Comparison of ENCODE assay signal across 9 cellular contexts in genomic region chr17:44911133-44912001, GRCh38. TPM values are rescaled to one million over a fixed set of nuclear protein-coding genes. Genes with fewer than 3 reads are reported as not detected.
DNase-seq lines count a peak whose midpoint lies in the region; ATAC-seq, FAIRE-seq and TF ChIP-seq lines count a peak whose summit lies in the region.
"Had no signal": no experiment of that assay in that cellular context is flagged by ENCODE, and none has a peak within 500 bp of the region (broad histone marks: within the 10 kb centered on the region; RNA-seq: fewer than 3 reads in every experiment).

No MANE protein-coding gene starts in this region.

- H3K4me3 ChIP-seq in pancreas = peak overlapping the region in 2 of 4 donors; percentile 25 to 43
- H3K4me3 ChIP-seq in vagina = peak overlapping the region; percentile 23 to 33

- FAIRE-seq in pancreas (lab: Jason Lieb, UNC) = no peak

- H3K4me1 ChIP-seq in pancreas (peaks cover 0 to 4% (median 0%) of the 10 kb centered on the region in 3 donors), vagina (peaks cover 11% of the 10 kb centered on the region)

- peaks cover 10% of the 10 kb centered on the region for H3K4me1 Mint-ChIP-seq in activated T-helper 17 cell treated with anti-CD3 and anti-CD28 coated beads, Interleukin-2, amount 50 U/mL, for 72 hours
- H3K4me1 Mint-ChIP-seq in glutamatergic neuron (ENCODE audit: low read depth, unreplicated experiment) = peaks cover 5% of the 10 kb centered on the region

- TF ChIP-seq CTCF in glutamatergic neuron (IDR thresholded peaks at IDR 0.05; ENCODE audit: partially characterized antibody, unreplicated experiment) (no peak), pancreas (IDR thresholded peaks at IDR 0.05) (peak; percentile 25 to 44 (median 36)), vagina (IDR thresholded peaks at IDR 0.05) (no peak)

- peak overlapping the region; percentile 29 for H3K4me3 Mint-ChIP-seq in activated T-helper 17 cell treated with anti-CD3 and anti-CD28 coated beads, Interleukin-2, amount 50 U/mL, for 72 hours
- peak overlapping the region; percentile 72 for H3K4me3 Mint-ChIP-seq in glutamatergic neuron (ENCODE audit: unreplicated experiment)

- 8% methylated on average over 56 of the region's 56 CpGs for whole genome bisulfite sequencing in pancreas, 2 donors

- no peak for TF ChIP-seq POLR2A in vagina (IDR thresholded peaks at IDR 0.05)

- H3K9me3 Mint-ChIP-seq in activated T-helper 17 cell treated with anti-CD3 and anti-CD28 coated beads, Interleukin-2, amount 50 U/mL, for 72 hours = no peaks in the 10 kb centered on the region
- H3K9me3 Mint-ChIP-seq in glutamatergic neuron (ENCODE audit: unreplicated experiment) = peaks cover 3% of the 10 kb centered on the region

- no peak overlapping the region for H3K27ac ChIP-seq in pancreas
- no peak overlapping the region for H3K27ac ChIP-seq in vagina

- H3K9me3 ChIP-seq in pancreas (no peaks in the 10 kb centered on the region), vagina (no peaks in the 10 kb centered on the region)

- H3K36me3 ChIP-seq in pancreas (no peaks in the 10 kb centered on the region), vagina (no peaks in the 10 kb centered on the region)

- H3K36me3 Mint-ChIP-seq in activated T-helper 17 cell treated with anti-CD3 and anti-CD28 coated beads, Interleukin-2, amount 50 U/mL, for 72 hours (ENCODE audit: low read depth) = no peaks in the 10 kb centered on the region
- H3K36me3 Mint-ChIP-seq in glutamatergic neuron (ENCODE audit: unreplicated experiment) = no peaks in the 10 kb centered on the region

- H3K27me3 ChIP-seq in pancreas (no peaks in the 10 kb centered on the region), vagina (no peaks in the 10 kb centered on the region)

- no peak overlapping the region for H3K27ac Mint-ChIP-seq in activated T-helper 17 cell treated with anti-CD3 and anti-CD28 coated beads, Interleukin-2, amount 50 U/mL, for 72 hours
- no peak overlapping the region for H3K27ac Mint-ChIP-seq in glutamatergic neuron (ENCODE audit: unreplicated experiment)

- peak; percentile 83 for ATAC-seq in activated T-helper 17 cell treated with anti-CD3 and anti-CD28 coated beads, Interleukin-2, amount 50 U/mL, for 72 hours (replicated peaks)
- ATAC-seq in pancreas = peak; percentile 78 to 91 (median 84)

- peak; percentile 65 for DNase-seq in NCI-H748 (lab: John Stamatoyannopoulos, UW; ENCODE audit: unreplicated experiment)
- DNase-seq in NCI-H748 treated with DMSO at 0.1 percent for 48 hours (lab: John Stamatoyannopoulos, UW) = no peak
- DNase-seq in NOMO-1 treated with DMSO at 0.1 percent for 48 hours (lab: John Stamatoyannopoulos, UW; ENCODE audit: unreplicated experiment) = peak; percentile 16
- peak; percentile 77 for DNase-seq in glutamatergic neuron
- DNase-seq in pancreas = peak; percentile 50 to 85 (median 66)
- DNase-seq in vagina (ENCODE audit: extremely low spot score in 2 of 2) = no peak
- DNase-seq in NCI-H2107 treated with DMSO at 0.1 percent for 48 hours (lab: John Stamatoyannopoulos, UW; ENCODE audit: unreplicated experiment) = no peak

- intact Hi-C loops in pancreas (cut with DNase I) (loop anchor here in 1 of 3 donors (10.0 kb wide), 1 partner anchor 183 kb away; no protein-coding TSS in a partner anchor), vagina (cut with DNase I) (loop anchor here (10.0 kb wide), 1 partner anchor 193 kb away; no protein-coding TSS in a partner anchor)

- peaks cover 19% of the 10 kb centered on the region for H3K27me3 Mint-ChIP-seq in activated T-helper 17 cell treated with anti-CD3 and anti-CD28 coated beads, Interleukin-2, amount 50 U/mL, for 72 hours
- peaks cover 14% of the 10 kb centered on the region for H3K27me3 Mint-ChIP-seq in glutamatergic neuron (ENCODE audit: unreplicated experiment)

RNA-seq across cellular contexts. Expression of gene GFAP, which starts 3.9 kb away (rescaled TPM):
- not detected for total RNA-seq in activated T-helper 17 cell treated with anti-CD3 and anti-CD28 coated beads, Interleukin-2, amount 50 U/mL, for 72 hours
- not detected for total RNA-seq in glutamatergic neuron (ENCODE audit: unreplicated experiment)
- 1 to 10 TPM in 2 of 6 donors, under 1 TPM in 4; 0.12 to 2.2 (median 0.43) TPM for total RNA-seq in pancreas
- 1 to 10 TPM; 1.1 to 2.2 TPM for polyA plus RNA-seq in pancreas
- total RNA-seq in vagina = not detected

RNA-seq across cellular contexts. Expression of gene EFTUD2, which starts 12.1 kb away (rescaled TPM):
- 100 to 1,000 TPM; 105 to 215 TPM for total RNA-seq in activated T-helper 17 cell treated with anti-CD3 and anti-CD28 coated beads, Interleukin-2, amount 50 U/mL, for 72 hours
- 102 TPM for total RNA-seq in glutamatergic neuron (ENCODE audit: unreplicated experiment)
- 10 to 100 TPM; 26.3 to 42.7 (median 38.8) TPM for total RNA-seq in pancreas
- polyA plus RNA-seq in pancreas = 10 to 100 TPM; 18.8 to 25.8 TPM
- 55.5 TPM for total RNA-seq in vagina

RNA-seq across cellular contexts. Expression of gene KIF18B, which starts 36.2 kb away (rescaled TPM):
- 10 to 100 TPM; 37.7 to 51.5 TPM for total RNA-seq in activated T-helper 17 cell treated with anti-CD3 and anti-CD28 coated beads, Interleukin-2, amount 50 U/mL, for 72 hours
- total RNA-seq in glutamatergic neuron (ENCODE audit: unreplicated experiment) (7.4 TPM), pancreas (under 1 TPM in 5 of 6 donors, not detected in 1; 0.05 to 0.53 (median 0.22) TPM), vagina (0.74 TPM)
- polyA plus RNA-seq in pancreas = under 1 TPM; 0.05 to 0.11 TPM

RNA-seq across cellular contexts. Expression of gene C1QL1, which starts 56.7 kb away (rescaled TPM):
- total RNA-seq in activated T-helper 17 cell treated with anti-CD3 and anti-CD28 coated beads, Interleukin-2, amount 50 U/mL, for 72 hours = under 1 TPM; 0.32 to 0.34 TPM
- total RNA-seq in glutamatergic neuron (ENCODE audit: unreplicated experiment) (14.6 TPM), pancreas (1 to 10 TPM in 5 of 6 donors, under 1 TPM in 1; 0.92 to 4.3 (median 2.7) TPM), vagina (6.9 TPM)
- polyA plus RNA-seq in pancreas = 10 to 100 TPM; 17.0 to 29.3 TPM
- total RNA-seq: mononuclear cell had no signal

Comparison
In these comparisons a context has a peak if more than half of its experiments do, and no peak if none do; other contexts are left out.
1. DNase-seq: peak in NCI-H748 (single experiment), NOMO-1 treated with DMSO at 0.1 percent for 48 hours (single experiment), glutamatergic neuron (single experiment) and pancreas (6 of 6); none in NCI-H748 treated with DMSO at 0.1 percent for 48 hours (single experiment), vagina (0 of 2) and NCI-H2107 treated with DMSO at 0.1 percent for 48 hours (single experiment).
2. CTCF ChIP-seq: peak in pancreas (4 of 4); none in glutamatergic neuron (single experiment) and vagina (0 of 3).